Comparison of ENCODE assay signal across 9 cellular contexts in the genomic region with DNA sequence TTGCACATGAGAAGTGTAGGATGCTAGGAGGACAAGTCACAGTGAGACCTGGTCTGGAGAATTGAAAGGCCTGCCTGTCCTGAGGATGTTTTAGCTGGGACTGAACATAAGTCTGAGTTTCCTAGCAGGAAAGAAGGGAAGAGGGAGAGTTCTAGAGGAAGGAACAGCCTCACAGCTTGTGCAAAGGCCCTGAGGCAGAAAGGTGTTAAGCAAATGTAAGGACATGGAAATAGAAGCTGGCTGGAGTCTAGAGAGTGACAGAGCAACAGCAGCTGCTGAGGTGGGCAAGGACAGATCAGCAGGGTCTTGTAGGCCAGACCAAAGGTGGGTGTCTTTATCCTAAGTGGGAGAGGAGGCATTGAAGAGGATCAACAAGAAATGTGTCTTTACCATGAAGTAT.
"Had no signal": no experiment of that assay in that cellular context is flagged by ENCODE, and none has a peak within 500 bp of the region (broad histone marks: within the 10 kb centered on the region; RNA-seq: fewer than 3 reads in every experiment).

No MANE protein-coding gene starts in this region.

- H2AFZ ChIP-seq: GM23248 had no signal

- H3K4me3 ChIP-seq: GM23248 had no signal

- FAIRE-seq: H54, HTR-8/SVneo had no signal

- H3K4me2 ChIP-seq: KMS-11 had no signal

- DNase-seq: GM23248, GOT3, H9, HCEC 1CT, HFFc6, KBM-7 had no signal

- H3K9ac ChIP-seq: GM23248, KMS-11 had no signal

- H3K27ac ChIP-seq: GM23248, KMS-11 had no signal
